In the genomic region with DNA sequence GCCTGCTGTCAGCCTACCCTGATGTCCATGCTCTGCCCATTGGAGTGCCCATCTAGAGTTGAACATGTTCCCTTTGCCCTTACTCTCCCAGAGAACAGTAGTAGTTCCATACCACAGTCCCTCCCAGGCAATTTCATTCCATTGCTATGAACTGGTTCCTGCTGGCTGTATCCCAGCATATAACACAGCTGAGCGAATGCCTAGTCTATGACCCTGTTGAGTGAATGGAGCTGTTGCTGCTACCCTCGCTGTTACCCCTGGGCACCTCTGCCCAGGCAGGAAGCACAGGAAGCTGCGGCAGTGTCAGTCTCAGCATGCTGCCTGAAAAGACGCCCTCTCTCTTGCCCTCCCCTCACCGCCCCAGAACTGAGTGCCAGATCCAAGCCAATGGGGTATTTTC, we compare ENCODE assay signal across 18 cellular contexts.
"Had no signal": no experiment of that assay in that cellular context is flagged by ENCODE, and none has a peak within 500 bp of the region (broad histone marks: within the 10 kb centered on the region; RNA-seq: fewer than 3 reads in every experiment).

No MANE protein-coding gene starts in this region.

- H3K4me3 ChIP-seq: ascending aorta, coronary artery, esophagus squamous epithelium, right atrium auricular region, tibial artery, uterus had no signal

- DNase-seq: activated naive CD4-positive, alpha-beta T cell treated with anti-CD3 and anti-CD28 coated beads, Interleukin-2, amount 10 ng/mL, durations not matched to agents 7 days and 5 days; effector CD4-positive, alpha-beta T cell; esophagus squamous epithelium; glutamatergic neuron; kidney glomerular epithelial cell; nephron progenitor cell; small intestine; stimulated activated CD4-positive, alpha-beta T cell treated with anti-CD3 and anti-CD28 coated beads, Interleukin-4, amount 100 ng/mL, for 24 hours; stimulated activated naive CD4-positive, alpha-beta T cell; T1000; tibial artery; uterus had no signal

- ATAC-seq: activated CD4-positive, CD25-positive, alpha-beta regulatory T cell treated with anti-CD3 and anti-CD28 coated beads, Interleukin-2, amount 50 U/mL, for 24 hours; activated T-helper 17 cell treated with anti-CD3 and anti-CD28 coated beads, Interleukin-2, amount 50 U/mL, for 72 hours; foreskin keratinocyte had no signal
